Comparison of ENCODE assay signal across 9 cellular contexts in genomic region chr17:68054296-68054900, GRCh38. TPM values are rescaled to one million over a fixed set of nuclear protein-coding genes. Genes with fewer than 3 reads are reported as not detected.
DNase-seq lines count a peak whose midpoint lies in the region; ATAC-seq and TF ChIP-seq lines count a peak whose summit lies in the region.
"Had no signal": no experiment of that assay in that cellular context is flagged by ENCODE, and none has a peak within 500 bp of the region (broad histone marks: within the 10 kb centered on the region; RNA-seq: fewer than 3 reads in every experiment).

No MANE protein-coding gene starts in this region.

- no peak for ATAC-seq in GM21390 (IDR thresholded peaks at IDR 0.05; ENCODE audit: unreplicated experiment)
- ATAC-seq: stimulated activated memory B cell treated with anti-CD40 and anti-IgM and Interleukin-4, amounts not matched to agents 10 μg/mL and 1 μg/mL and 100 μg/mL, for 72 hours had no signal

- H3K4me1 ChIP-seq in SJCRH30: peaks cover 21% of the 10 kb centered on the region

- no peak for TF ChIP-seq CTCF in fibroblast of villous mesenchyme (IDR thresholded peaks at IDR 0.05; ENCODE audit: insufficient read depth, low read depth, low read length)

- H3K4me3 ChIP-seq in SJCRH30 (no peak overlapping the region), fibroblast of villous mesenchyme (ENCODE audit: low read depth, low read length) (no peak overlapping the region)

- H3K27ac ChIP-seq in SJCRH30: peak overlapping the region; percentile 75

- no peaks in the 10 kb centered on the region for H3K27me3 ChIP-seq in SJCRH30

- intact Hi-C loops in posterior cingulate gyrus (cut with DNase I): no loop called here

- peak; percentile 66 for DNase-seq in Daoy (ENCODE audit: low read depth)
- DNase-seq in SJCRH30: peak; percentile 60 to 65
- DNase-seq in fibroblast of villous mesenchyme (ENCODE audit: low read depth): peak; percentile 80
- DNase-seq in posterior cingulate gyrus: peak in 6 of 10 donors; percentile 8 to 84 (median 28)
- DNase-seq in NCI-H1417 treated with DMSO at 0.1 percent for 48 hours (lab: John Stamatoyannopoulos, UW): no peak
- no peak for DNase-seq in COLO829 (ENCODE audit: low spot score)
- DNase-seq in activated CD8-positive, alpha-beta memory T cell treated with anti-CD3 and anti-CD28 coated beads, Interleukin-2, amount 50 U/mL, for 48 hours: no peak

- H3K9me3 ChIP-seq in SJCRH30 (replicated peaks): no peaks in the 10 kb centered on the region

- no peaks in the 10 kb centered on the region for H3K36me3 ChIP-seq in SJCRH30

RNA-seq across cellular contexts. Expression of gene KPNA2, which starts 18.9 kb away (rescaled TPM):
- total RNA-seq in Daoy (2014; rRNA removed; shearing (Covaris generic)): 475 and 524 TPM in 2 replicates
- total RNA-seq in SJCRH30 (2014; rRNA removed; shearing (Covaris generic)): 325 and 342 TPM in 2 replicates
- total RNA-seq in fibroblast of villous mesenchyme: 115 and 229 TPM in 2 replicates

RNA-seq across cellular contexts. Expression of gene C17orf58, which starts 58.1 kb away (rescaled TPM):
- total RNA-seq in Daoy (2014; rRNA removed; shearing (Covaris generic)): 27.9 and 32.7 TPM in 2 replicates
- total RNA-seq in SJCRH30 (2014; rRNA removed; shearing (Covaris generic)): 11.3 and 12.7 TPM in 2 replicates
- 10.6 and 12.5 TPM in 2 replicates for total RNA-seq in fibroblast of villous mesenchyme

Comparison
In these comparisons a context has a peak if more than half of its experiments do, and no peak if none do; other contexts are left out.
1. DNase-seq: peak in Daoy (single experiment), SJCRH30 (2 of 2), fibroblast of villous mesenchyme (single experiment) and posterior cingulate gyrus (6 of 10); none in NCI-H1417 treated with DMSO at 0.1 percent for 48 hours (single experiment), COLO829 (single experiment) and activated CD8-positive, alpha-beta memory T cell treated with anti-CD3 and anti-CD28 coated beads, Interleukin-2, amount 50 U/mL, for 48 hours (single experiment).